ENCODE assay signal across 16 cellular contexts in genomic region chr15:62698646-62699045, GRCh38.
DNase-seq lines count a peak whose midpoint lies in the region; ATAC-seq and TF ChIP-seq lines count a peak whose summit lies in the region.
"Had no signal": no experiment of that assay in that cellular context is flagged by ENCODE, and none has a peak within 500 bp of the region (broad histone marks: within the 10 kb centered on the region; RNA-seq: fewer than 3 reads in every experiment).

No MANE protein-coding gene starts in this region.

- H3K4me1 ChIP-seq in psoas muscle = no peaks in the 10 kb centered on the region

- peak; percentile 57 for ATAC-seq in Right ventricle myocardium superior (ENCODE audit: poor library complexity)
- ATAC-seq in psoas muscle = peak in 3 of 4 donors; percentile 44 to 69 (median 68)
- ATAC-seq: GM12878, GM23338, HepG2 had no signal

- TF ChIP-seq CTCF in C4-2B (conservative IDR thresholded peaks at IDR 0.05) (peak; percentile 6), psoas muscle (IDR thresholded peaks at IDR 0.05) (no peak)

- H3K9me3 ChIP-seq in psoas muscle = no peaks in the 10 kb centered on the region
- H3K9me3 ChIP-seq: BLaER1 had no signal

- H3K27ac ChIP-seq in C4-2B (no peak overlapping the region), psoas muscle (no peak overlapping the region)
- H3K27ac ChIP-seq: BLaER1 had no signal

- H3K4me3 ChIP-seq in psoas muscle = no peak overlapping the region
- H3K4me3 ChIP-seq: BLaER1, GM12878, GM23338 had no signal

- 50 to 62% (median 61%) methylated on average over 8 of the region's 8 CpGs for WGBS in psoas muscle, 3 donors

- peaks cover 12 to 96% of the 10 kb centered on the region in 2 donors for H3K36me3 ChIP-seq in psoas muscle (ENCODE audit: insufficient read depth in 1 of 2, low read depth in 1 of 2)
- H3K36me3 ChIP-seq: BLaER1 had no signal

- no peak for DNase-seq in Right ventricle myocardium superior
- no peak for DNase-seq in cardiac septum (ENCODE audit: low spot score)
- DNase-seq in NCI-H526 treated with DMSO at 0.1 percent for 48 hours (lab: John Stamatoyannopoulos, UW) = peak; percentile 41
- DNase-seq in psoas muscle = no peak
- DNase-seq in medulla oblongata (ENCODE audit: extremely low spot score) = no peak
- DNase-seq in T-helper 9 cell = no peak
- DNase-seq: 8988T; AML-193; CD4-positive, CD25-positive, alpha-beta regulatory T cell; DMS53; H9 had no signal

- intact Hi-C loops in Right ventricle myocardium superior (cut with DNase I) = no loop called here
- intact Hi-C loops in cardiac septum (cut with DNase I) = no loop called here
- intact Hi-C loops in psoas muscle (cut with DNase I) = no loop called here

- no peaks in the 10 kb centered on the region for H3K27me3 ChIP-seq in psoas muscle (ENCODE audit: insufficient read depth in 3 of 3, low read length in 2 of 3)
- H3K27me3 ChIP-seq: BLaER1 had no signal
